In the genomic region with DNA sequence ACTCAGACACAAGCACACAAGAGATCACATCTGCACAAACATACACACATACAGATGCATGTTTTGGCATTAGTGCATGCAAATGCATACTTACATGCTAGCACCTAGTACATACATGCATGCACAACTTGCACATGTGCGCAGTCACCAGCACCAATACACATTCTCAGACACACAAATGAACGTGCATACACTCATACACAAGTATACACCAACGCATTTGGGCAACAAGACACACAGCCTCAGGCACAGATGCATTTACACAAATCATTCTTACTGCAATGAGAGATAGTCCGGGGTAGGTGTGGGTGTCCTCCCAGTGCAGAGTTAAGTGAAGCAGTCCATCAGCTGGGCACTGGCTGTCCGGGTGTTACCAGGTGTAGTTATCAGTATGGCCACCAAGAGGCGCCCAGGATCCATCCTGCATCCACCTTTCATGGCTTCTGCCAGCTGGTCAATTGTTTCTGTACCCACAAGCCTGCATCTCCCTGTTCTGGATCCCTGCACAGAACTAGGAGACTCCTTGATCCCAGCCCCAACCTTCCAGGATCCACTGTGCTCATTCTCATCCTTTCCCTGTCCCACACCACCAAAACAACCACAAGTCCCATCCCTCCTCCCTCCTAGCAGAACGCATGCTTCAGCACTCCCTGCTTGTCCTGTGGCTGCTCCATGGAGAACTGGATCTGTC, we compare ENCODE assay signal across 9 cellular contexts. TPM values are rescaled to one million over a fixed set of nuclear protein-coding genes. Genes with fewer than 3 reads are reported as not detected.
DNase-seq lines count a peak whose midpoint lies in the region; ATAC-seq, FAIRE-seq and TF ChIP-seq lines count a peak whose summit lies in the region.
"Had no signal": no experiment of that assay in that cellular context is flagged by ENCODE, and none has a peak within 500 bp of the region (broad histone marks: within the 10 kb centered on the region; RNA-seq: fewer than 3 reads in every experiment).

No MANE protein-coding gene starts in this region.

- intact Hi-C loops in Caco-2 (cut with micrococcal nuclease; ENCODE audit: unreplicated experiment): loop anchor here (1.0 to 5.0 kb wide), 3 partner anchors 36 to 321 kb away; a partner anchor contains a TSS
- intact Hi-C loops in ascending aorta (cut with DNase I): loop anchor here (2.0 kb wide), 1 partner anchor 338 kb away; no protein-coding TSS in a partner anchor

- H3K27me3 ChIP-seq in Caco-2 (replicated peaks; ENCODE audit: control insufficient read depth, insufficient read depth, low read length): no peaks in the 10 kb centered on the region
- H3K27me3 ChIP-seq in ascending aorta: no peaks in the 10 kb centered on the region
- no peaks in the 10 kb centered on the region for H3K27me3 ChIP-seq in small intestine (ENCODE audit: control insufficient read depth in 2 of 2, insufficient read depth in 2 of 2, low read length in 2 of 2)

- CTCF ChIA-PET in Caco-2 (lab: Charles Lee): interaction anchor here (1.0 to 3.9 kb wide), 9 partner anchors 32 to 337 kb away, joined by 3 to 39 read pairs (median 5); a partner anchor contains a TSS

- H3K4me3 ChIP-seq in Caco-2 (ENCODE audit: low read depth, low read length) (no peak overlapping the region), ascending aorta (no peak overlapping the region), small intestine (ENCODE audit: low read depth in 1 of 2, low read length in 2 of 2) (no peak overlapping the region)

- peaks cover 49% of the 10 kb centered on the region for H3K4me1 ChIP-seq in Caco-2
- no peaks in the 10 kb centered on the region for H3K4me1 ChIP-seq in ascending aorta
- peaks cover 0 to 1% of the 10 kb centered on the region in 2 donors for H3K4me1 ChIP-seq in small intestine (ENCODE audit: control insufficient read depth in 2 of 2, insufficient read depth in 1 of 2, low read depth in 1 of 2, low read length in 1 of 2)

- H3K27me3 Mint-ChIP-seq in Caco-2 (ENCODE audit: insufficient read depth, unreplicated experiment): no peaks in the 10 kb centered on the region

- no peaks in the 10 kb centered on the region for H3K9me3 Mint-ChIP-seq in Caco-2 (ENCODE audit: unreplicated experiment)

- POLR2A ChIA-PET in Caco-2 (lab: Charles Lee): no interaction called here

- no peaks in the 10 kb centered on the region for H3K36me3 ChIP-seq in Caco-2 (ENCODE audit: control insufficient read depth, insufficient read depth, low read length)
- H3K36me3 ChIP-seq in ascending aorta: no peaks in the 10 kb centered on the region
- no peaks in the 10 kb centered on the region for H3K36me3 ChIP-seq in small intestine (ENCODE audit: control insufficient read depth in 2 of 2, insufficient read depth in 2 of 2, low read length in 2 of 2)

- ATAC-seq in GM21381 (IDR thresholded peaks at IDR 0.05; ENCODE audit: unreplicated experiment) (peak; percentile 81), GM19397 (IDR thresholded peaks at IDR 0.05; ENCODE audit: unreplicated experiment) (no peak)

- WGBS in small intestine, 3 donors: 21 to 27% (median 25%) methylated on average over 7 of the region's 7 CpGs

- peaks cover 52% of the 10 kb centered on the region for H3K4me1 Mint-ChIP-seq in Caco-2 (ENCODE audit: low read depth, unreplicated experiment)

- no peak for FAIRE-seq in small intestine (lab: Jason Lieb, UNC)

- peak; percentile 70 to 74 for TF ChIP-seq CTCF in Caco-2 (IDR thresholded peaks at IDR 0.05; ENCODE audit: insufficient read depth in 1 of 2, low read depth in 1 of 2, low read length in 1 of 2, severe bottlenecking in 1 of 2, unreplicated experiment in 1 of 2)
- TF ChIP-seq CTCF in LNCAP (IDR thresholded peaks at IDR 0.05): peak; percentile 80
- TF ChIP-seq CTCF in ascending aorta (IDR thresholded peaks at IDR 0.05): peak; percentile 60 to 75 (median 62)

- DNase-seq in Caco-2 (peak; percentile 67 to 74), SK-N-DZ (ENCODE audit: low spot score) (peak; percentile 55), ascending aorta (ENCODE audit: low spot score in 2 of 2) (peak in 1 of 2 donors; percentile 74), iPS DF 19.7 (ENCODE audit: low read depth, low spot score) (peak; percentile 28), small intestine (peak; percentile 75)

- peak overlapping the region; percentile 69 for H3K27ac Mint-ChIP-seq in Caco-2 (ENCODE audit: unreplicated experiment)

- peak overlapping the region; percentile 15 for H3K4me3 Mint-ChIP-seq in Caco-2 (ENCODE audit: unreplicated experiment)

- H3K9me3 ChIP-seq in Caco-2 (0 out of 2 replicates have a peak, but pooled peaks cover 4% of the 10 kb centered on the region), ascending aorta (no peaks in the 10 kb centered on the region), small intestine (ENCODE audit: control insufficient read depth, low read depth) (no peaks in the 10 kb centered on the region)

- H3K27ac ChIP-seq in ascending aorta: no peak overlapping the region
- no peak overlapping the region for H3K27ac ChIP-seq in small intestine (ENCODE audit: low read depth in 1 of 2, low read length in 1 of 2)

- peaks cover 21% of the 10 kb centered on the region for H3K36me3 Mint-ChIP-seq in Caco-2 (ENCODE audit: insufficient read depth, unreplicated experiment)

- no TSS peak for BruUV-seq in Caco-2 (replicated peaks; lab: Mats Ljungman, UMichigan)

RNA-seq across cellular contexts. Expression of a gene that starts 27.4 kb away (rescaled TPM):
- total RNA-seq in Caco-2 (2022) (not detected in 2 replicates), ascending aorta (not detected)
- not detected in 2 replicates for polyA plus RNA-seq in SK-N-DZ (2014; cell fraction: cytosol; rRNA removed)
- polyA plus RNA-seq in SK-N-DZ (2014; cell fraction: nucleus; rRNA removed): not detected in 2 replicates
- not detected for polyA plus RNA-seq in small intestine
- total RNA-seq: T-helper 1 cell treated with Interleukin-12 subunit alpha and Interleukin-12 subunit beta and Interleukin-4 antibody, amounts not matched to agents 30 ng/mL and 1 ng/mL, for 36 hours had no signal

RNA-seq across cellular contexts. Expression of a gene that starts 49.2 kb away (rescaled TPM):
- 4.4 and 4.6 TPM in 2 replicates for total RNA-seq in Caco-2 (2022)
- polyA plus RNA-seq in SK-N-DZ (2014; cell fraction: cytosol; rRNA removed): not detected in 2 replicates
- 0.14 and 0.18 TPM in 2 replicates for polyA plus RNA-seq in SK-N-DZ (2014; cell fraction: nucleus; rRNA removed)
- total RNA-seq in ascending aorta: 1.3 TPM
- under 1 TPM; 0.19 to 0.27 (median 0.22) TPM for polyA plus RNA-seq in small intestine

RNA-seq across cellular contexts. Expression of a gene that starts 55.1 kb away (rescaled TPM):
- 70.1 and 77.4 TPM in 2 replicates for total RNA-seq in Caco-2 (2022)
- polyA plus RNA-seq in SK-N-DZ (2014; cell fraction: cytosol; rRNA removed): 41.2 and 49.1 TPM in 2 replicates
- 25.7 and 32.2 TPM in 2 replicates for polyA plus RNA-seq in SK-N-DZ (2014; cell fraction: nucleus; rRNA removed)
- total RNA-seq in ascending aorta: 52.5 TPM
- polyA plus RNA-seq in small intestine: 100 to 1,000 TPM; 145 to 257 (median 185) TPM
